26 cellular contexts compared by ENCODE assay signal in genomic region chr4:108120789-108121188, GRCh38. TPM values are rescaled to one million over a fixed set of nuclear protein-coding genes. Genes with fewer than 3 reads are reported as not detected.
DNase-seq lines count a peak whose midpoint lies in the region; ATAC-seq lines count a peak whose summit lies in the region.
"Had no signal": no experiment of that assay in that cellular context is flagged by ENCODE, and none has a peak within 500 bp of the region (broad histone marks: within the 10 kb centered on the region; RNA-seq: fewer than 3 reads in every experiment).

No MANE protein-coding gene starts in this region.

- no peak for ATAC-seq in CD4-positive, CD25-positive, alpha-beta regulatory T cell (ENCODE audit: low read depth in 2 of 2)
- no peak for ATAC-seq in activated naive CD8-positive, alpha-beta T cell treated with anti-CD3 and anti-CD28 coated beads, Interleukin-2, amount 50 U/mL, for 24 hours
- ATAC-seq: activated CD8-positive, alpha-beta memory T cell treated with anti-CD3 and anti-CD28 coated beads, Interleukin-2, amount 10 ng/mL, durations not matched to agents 7 days and 5 days; esophagus mucosa; stimulated activated effector memory CD8-positive, alpha-beta T cell treated with anti-CD3 and anti-CD28 coated beads, Interleukin-12 subunit alpha, Interleukin-12 subunit beta, amount 100 ng/mL, for 72 hours; upper lobe of right lung had no signal

- H3K9me3 ChIP-seq in CD4-positive, CD25-positive, alpha-beta regulatory T cell (ENCODE audit: control insufficient read depth in 2 of 2, low read length in 2 of 2): no peaks in the 10 kb centered on the region
- H3K9me3 ChIP-seq: ovary, upper lobe of right lung had no signal

- H3K36me3 ChIP-seq in CD4-positive, CD25-positive, alpha-beta regulatory T cell (ENCODE audit: control insufficient read depth, insufficient read depth, low read length): peaks cover 24% of the 10 kb centered on the region
- H3K36me3 ChIP-seq: ovary, upper lobe of right lung had no signal

- no peaks in the 10 kb centered on the region for H3K27me3 Mint-ChIP-seq in T-helper 2 cell treated with Interferon-gamma antibody and Interleukin-4, amounts not matched to agents 5 μg/mL and 100 μg/mL, for 36 hours (ENCODE audit: low read depth)
- H3K27me3 Mint-ChIP-seq in CD4-positive, CD25-positive, alpha-beta regulatory T cell: no peaks in the 10 kb centered on the region
- no peaks in the 10 kb centered on the region for H3K27me3 Mint-ChIP-seq in activated CD4-positive, alpha-beta memory T cell treated with anti-CD3 and anti-CD28 coated beads for 36 hours
- H3K27me3 Mint-ChIP-seq in activated naive CD8-positive, alpha-beta T cell treated with anti-CD3 and anti-CD28 coated beads, Interleukin-2, amount 50 U/mL, for 24 hours: no peaks in the 10 kb centered on the region
- H3K27me3 Mint-ChIP-seq: activated CD8-positive, alpha-beta memory T cell treated with anti-CD3 and anti-CD28 coated beads, Interleukin-2, amount 10 ng/mL, durations not matched to agents 7 days and 5 days had no signal

- POLR2A ChIA-PET in activated CD4-positive, alpha-beta memory T cell treated with anti-CD3 and anti-CD28 coated beads for 36 hours (lab: Charles Lee): interaction anchor here (1.0 kb wide), 1 partner anchor 23 kb away, joined by 4 read pairs; no protein-coding TSS in a partner anchor

- CTCF ChIA-PET in activated CD4-positive, alpha-beta memory T cell treated with anti-CD3 and anti-CD28 coated beads for 36 hours (lab: Charles Lee): interaction anchor here (1.4 kb wide), 2 partner anchors 11 to 90 kb away, joined by 5 to 10 read pairs; no protein-coding TSS in a partner anchor

- DNase-seq in T-helper 2 cell treated with Interferon-gamma antibody and Interleukin-4, amounts not matched to agents 5 μg/mL and 100 μg/mL, for 36 hours (ENCODE audit: low spot score): no peak
- DNase-seq in T-helper 2 cell (no peak), NCI-H2196 treated with DMSO at 0.1 percent for 48 hours (lab: John Stamatoyannopoulos, UW; ENCODE audit: unreplicated experiment) (no peak), NCI-H69 (lab: John Stamatoyannopoulos, UW) (no peak), HCEC 1CT (no peak)
- DNase-seq in CD4-positive, CD25-positive, alpha-beta regulatory T cell: no peak
- no peak for DNase-seq in activated CD4-positive, alpha-beta memory T cell treated with anti-CD3 and anti-CD28 coated beads for 36 hours
- no peak for DNase-seq in activated naive CD8-positive, alpha-beta T cell treated with anti-CD3 and anti-CD28 coated beads, Interleukin-2, amount 50 U/mL, for 24 hours
- DNase-seq: 8988T; activated CD4-positive, CD25-positive, alpha-beta regulatory T cell treated with anti-CD3 and anti-CD28 coated beads, Interleukin-2, amount 50 U/mL, for 72 hours; activated CD8-positive, alpha-beta memory T cell treated with anti-CD3 and anti-CD28 coated beads, Interleukin-2, amount 10 ng/mL, durations not matched to agents 7 days and 5 days; amniotic stem cell; glutamatergic neuron; mammary epithelial cell; NCI-H1092 treated with DMSO at 0.1 percent for 48 hours; NCI-H1694 treated with DMSO at 0.1 percent for 48 hours; ovary; stimulated activated CD4-positive, alpha-beta T cell treated with anti-CD3 and anti-CD28 coated beads, Interleukin-15, amount 100 ng/mL, for 24 hours; upper lobe of right lung had no signal

- no peak overlapping the region for H3K4me3 Mint-ChIP-seq in T-helper 2 cell treated with Interferon-gamma antibody and Interleukin-4, amounts not matched to agents 5 μg/mL and 100 μg/mL, for 36 hours
- H3K4me3 Mint-ChIP-seq in CD4-positive, CD25-positive, alpha-beta regulatory T cell: peak overlapping the region; percentile 1 to 44 (median 38)
- H3K4me3 Mint-ChIP-seq in activated CD4-positive, alpha-beta memory T cell treated with anti-CD3 and anti-CD28 coated beads for 36 hours: no peak overlapping the region
- no peak overlapping the region for H3K4me3 Mint-ChIP-seq in activated naive CD8-positive, alpha-beta T cell treated with anti-CD3 and anti-CD28 coated beads, Interleukin-2, amount 50 U/mL, for 24 hours
- H3K4me3 Mint-ChIP-seq: activated CD8-positive, alpha-beta memory T cell treated with anti-CD3 and anti-CD28 coated beads, Interleukin-2, amount 10 ng/mL, durations not matched to agents 7 days and 5 days; brain; neural crest cell; stimulated activated effector memory CD8-positive, alpha-beta T cell treated with anti-CD3 and anti-CD28 coated beads, Interleukin-12 subunit alpha, Interleukin-12 subunit beta, amount 100 ng/mL, for 72 hours had no signal

- peak overlapping the region; percentile 82 for H3K27ac ChIP-seq in CD4-positive, CD25-positive, alpha-beta regulatory T cell (ENCODE audit: insufficient read depth, low read length, poor library complexity, severe bottlenecking)
- H3K27ac ChIP-seq: C4-2B, ovary, RWPE1, upper lobe of right lung had no signal

- peaks cover 78% of the 10 kb centered on the region for H3K4me1 ChIP-seq in CD4-positive, CD25-positive, alpha-beta regulatory T cell (ENCODE audit: control insufficient read depth, insufficient read depth, low read length, poor library complexity, severe bottlenecking)
- H3K4me1 ChIP-seq: upper lobe of right lung had no signal

- no peaks in the 10 kb centered on the region for H3K9me3 Mint-ChIP-seq in T-helper 2 cell treated with Interferon-gamma antibody and Interleukin-4, amounts not matched to agents 5 μg/mL and 100 μg/mL, for 36 hours
- no peaks in the 10 kb centered on the region for H3K9me3 Mint-ChIP-seq in CD4-positive, CD25-positive, alpha-beta regulatory T cell
- H3K9me3 Mint-ChIP-seq in activated CD4-positive, alpha-beta memory T cell treated with anti-CD3 and anti-CD28 coated beads for 36 hours: no peaks in the 10 kb centered on the region
- no peaks in the 10 kb centered on the region for H3K9me3 Mint-ChIP-seq in activated naive CD8-positive, alpha-beta T cell treated with anti-CD3 and anti-CD28 coated beads, Interleukin-2, amount 50 U/mL, for 24 hours
- H3K9me3 Mint-ChIP-seq: brain; neural crest cell; stimulated activated effector memory CD8-positive, alpha-beta T cell treated with anti-CD3 and anti-CD28 coated beads, Interleukin-12 subunit alpha, Interleukin-12 subunit beta, amount 100 ng/mL, for 72 hours had no signal

- H3K27me3 ChIP-seq in CD4-positive, CD25-positive, alpha-beta regulatory T cell (ENCODE audit: control insufficient read depth, insufficient read depth, low read length): no peaks in the 10 kb centered on the region
- H3K27me3 ChIP-seq: ovary, upper lobe of right lung had no signal

- H3K27ac Mint-ChIP-seq in T-helper 2 cell treated with Interferon-gamma antibody and Interleukin-4, amounts not matched to agents 5 μg/mL and 100 μg/mL, for 36 hours: peak overlapping the region; percentile 24
- peak overlapping the region; percentile 22 to 57 (median 47) for H3K27ac Mint-ChIP-seq in CD4-positive, CD25-positive, alpha-beta regulatory T cell
- H3K27ac Mint-ChIP-seq in activated CD4-positive, alpha-beta memory T cell treated with anti-CD3 and anti-CD28 coated beads for 36 hours: peak overlapping the region; percentile 52
- peak overlapping the region; percentile 77 for H3K27ac Mint-ChIP-seq in activated naive CD8-positive, alpha-beta T cell treated with anti-CD3 and anti-CD28 coated beads, Interleukin-2, amount 50 U/mL, for 24 hours
- H3K27ac Mint-ChIP-seq: activated CD8-positive, alpha-beta memory T cell treated with anti-CD3 and anti-CD28 coated beads, Interleukin-2, amount 10 ng/mL, durations not matched to agents 7 days and 5 days; stimulated activated effector memory CD8-positive, alpha-beta T cell treated with anti-CD3 and anti-CD28 coated beads, Interleukin-12 subunit alpha, Interleukin-12 subunit beta, amount 100 ng/mL, for 72 hours had no signal

- H3K4me3 ChIP-seq in CD4-positive, CD25-positive, alpha-beta regulatory T cell (ENCODE audit: low read depth, low read length): peak overlapping the region; percentile 75
- H3K4me3 ChIP-seq: ovary, upper lobe of right lung had no signal

- H3K4me1 Mint-ChIP-seq in T-helper 2 cell treated with Interferon-gamma antibody and Interleukin-4, amounts not matched to agents 5 μg/mL and 100 μg/mL, for 36 hours (ENCODE audit: low read depth): peaks cover 60% of the 10 kb centered on the region
- H3K4me1 Mint-ChIP-seq in CD4-positive, CD25-positive, alpha-beta regulatory T cell: peaks cover 39 to 95% (median 72%) of the 10 kb centered on the region in 4 donors
- H3K4me1 Mint-ChIP-seq in activated CD4-positive, alpha-beta memory T cell treated with anti-CD3 and anti-CD28 coated beads for 36 hours (ENCODE audit: low read depth): peaks cover 79% of the 10 kb centered on the region
- H3K4me1 Mint-ChIP-seq in activated naive CD8-positive, alpha-beta T cell treated with anti-CD3 and anti-CD28 coated beads, Interleukin-2, amount 50 U/mL, for 24 hours: peaks cover 88% of the 10 kb centered on the region

- peaks cover 41% of the 10 kb centered on the region for H3K36me3 Mint-ChIP-seq in T-helper 2 cell treated with Interferon-gamma antibody and Interleukin-4, amounts not matched to agents 5 μg/mL and 100 μg/mL, for 36 hours (ENCODE audit: low read depth)
- peaks cover 49% of the 10 kb centered on the region for H3K36me3 Mint-ChIP-seq in CD4-positive, CD25-positive, alpha-beta regulatory T cell
- peaks cover 16% of the 10 kb centered on the region for H3K36me3 Mint-ChIP-seq in activated CD4-positive, alpha-beta memory T cell treated with anti-CD3 and anti-CD28 coated beads for 36 hours
- peaks cover 15% of the 10 kb centered on the region for H3K36me3 Mint-ChIP-seq in activated naive CD8-positive, alpha-beta T cell treated with anti-CD3 and anti-CD28 coated beads, Interleukin-2, amount 50 U/mL, for 24 hours (ENCODE audit: low read depth)
- H3K36me3 Mint-ChIP-seq: brain; stimulated activated effector memory CD8-positive, alpha-beta T cell treated with anti-CD3 and anti-CD28 coated beads, Interleukin-12 subunit alpha, Interleukin-12 subunit beta, amount 100 ng/mL, for 72 hours had no signal

- intact Hi-C loops in activated CD4-positive, alpha-beta memory T cell treated with anti-CD3 and anti-CD28 coated beads for 36 hours (cut with micrococcal nuclease): no loop called here

RNA-seq across cellular contexts. Expression of gene LEF1, which starts 47.9 kb away (rescaled TPM):
- 469 TPM for total RNA-seq in CD4-positive, CD25-positive, alpha-beta regulatory T cell
- polyA plus RNA-seq in CD4-positive, CD25-positive, alpha-beta regulatory T cell: 100 to 1,000 TPM; 465 to 627 (median 565) TPM
- total RNA-seq in activated CD4-positive, alpha-beta memory T cell treated with anti-CD3 and anti-CD28 coated beads for 36 hours: 100 to 1,000 TPM; 111 to 122 TPM
- total RNA-seq: dermis microvascular lymphatic vessel endothelial cell had no signal

Comparison
In these comparisons a context has a peak if more than half of its experiments do, and no peak if none do; other contexts are left out.
1. H3K27ac Mint-ChIP-seq: peak in every context shown above with its lines; median percentile 77 in activated naive CD8-positive, alpha-beta T cell treated with anti-CD3 and anti-CD28 coated beads, Interleukin-2, amount 50 U/mL, for 24 hours; 52 in activated CD4-positive, alpha-beta memory T cell treated with anti-CD3 and anti-CD28 coated beads for 36 hours; 47 in CD4-positive, CD25-positive, alpha-beta regulatory T cell; 24 in T-helper 2 cell treated with Interferon-gamma antibody and Interleukin-4, amounts not matched to agents 5 μg/mL and 100 μg/mL, for 36 hours.
2. H3K4me3 Mint-ChIP-seq: peak in CD4-positive, CD25-positive, alpha-beta regulatory T cell (4 of 4); none in T-helper 2 cell treated with Interferon-gamma antibody and Interleukin-4, amounts not matched to agents 5 μg/mL and 100 μg/mL, for 36 hours (single experiment), activated CD4-positive, alpha-beta memory T cell treated with anti-CD3 and anti-CD28 coated beads for 36 hours (single experiment) and activated naive CD8-positive, alpha-beta T cell treated with anti-CD3 and anti-CD28 coated beads, Interleukin-2, amount 50 U/mL, for 24 hours (single experiment).